Comparison of ENCODE assay signal across 18 cellular contexts in genomic region chr6:168390746-168391400, GRCh38. TPM values are rescaled to one million over a fixed set of nuclear protein-coding genes. Genes with fewer than 3 reads are reported as not detected.
A peak's percentile ranks its signal among the peaks of the same experiment; 100 is the strongest.
DNase-seq lines count a peak whose midpoint lies in the region; ATAC-seq and TF ChIP-seq lines count a peak whose summit lies in the region.
"Had no signal": no experiment of that assay in that cellular context is flagged by ENCODE, and none has a peak within 500 bp of the region (broad histone marks: within the 10 kb centered on the region; RNA-seq: fewer than 3 reads in every experiment).

No MANE protein-coding gene starts in this region.

- no peak overlapping the region for H3K4me2 ChIP-seq in neuronal stem cell (ENCODE audit: insufficient read depth, low read length, poor library complexity, severe bottlenecking)
- H3K4me2 ChIP-seq: KMS-11, SK-N-SH had no signal

- intact Hi-C loops in left ventricle myocardium superior (cut with micrococcal nuclease) (no loop called here), cardiac septum (cut with DNase I) (no loop called here), prostate gland (cut with DNase I) (no loop called here)

- no peaks in the 10 kb centered on the region for H3K36me3 Mint-ChIP-seq in type B pancreatic cell

- TF ChIP-seq CTCF in type B pancreatic cell (conservative IDR thresholded peaks at IDR 0.05) (no peak), prostate gland (IDR thresholded peaks at IDR 0.05) (no peak)

- no peak overlapping the region for H2BK12ac ChIP-seq in neuronal stem cell (ENCODE audit: low read length)

- H2BK15ac ChIP-seq in neuronal stem cell (ENCODE audit: low read length) = no peak overlapping the region

- H3K9me3 ChIP-seq in neuronal stem cell (replicated peaks in 1 of 2; ENCODE audit: control insufficient read depth in 2 of 2, insufficient read depth in 1 of 2, low read depth in 1 of 2, low read length in 2 of 2) = no peaks in the 10 kb centered on the region
- no peaks in the 10 kb centered on the region for H3K9me3 ChIP-seq in prostate gland
- H3K9me3 ChIP-seq: SK-N-SH had no signal

- ATAC-seq in left ventricle myocardium superior (no peak), HG03175 (IDR thresholded peaks at IDR 0.05; ENCODE audit: unreplicated experiment) (no peak)

- peak overlapping the region; percentile 10 for H3K14ac ChIP-seq in neuronal stem cell (ENCODE audit: low read length)

- H2AK5ac ChIP-seq in neuronal stem cell (ENCODE audit: low read depth, low read length) = no peak overlapping the region

- no peak overlapping the region for H3K4ac ChIP-seq in neuronal stem cell (ENCODE audit: low read length)

- DNase-seq in left ventricle myocardium superior = peak; percentile 18
- no peak for DNase-seq in cardiac septum (ENCODE audit: low spot score)
- DNase-seq in NCI-H1092 treated with DMSO at 0.1 percent for 48 hours (lab: John Stamatoyannopoulos, UW) = peak; percentile 62
- no peak for DNase-seq in neuronal stem cell (ENCODE audit: low spot score)
- DNase-seq in type B pancreatic cell (ENCODE audit: extremely low spot score, unreplicated experiment) = no peak
- no peak for DNase-seq in prostate gland (ENCODE audit: low spot score)
- no peak for DNase-seq in AML-193 (lab: John Stamatoyannopoulos, UW)
- DNase-seq: DMS 273 treated with DMSO at 0.1 percent for 48 hours, EL, GM23248, NCI-H1436, NCI-H2081 treated with DMSO at 0.1 percent for 48 hours, NCI-H82, SK-N-SH had no signal

- H3K4me1 ChIP-seq in neuronal stem cell (ENCODE audit: control insufficient read depth in 2 of 2, insufficient read depth in 1 of 2, low read depth in 1 of 2, low read length in 2 of 2) (peaks cover 0 to 3% of the 10 kb centered on the region in 2 donors), prostate gland (replicated peaks) (peaks cover 3% of the 10 kb centered on the region)

- WGBS in neuronal stem cell (ENCODE audit: extremely low coverage in 2 of 2, insufficient read length in 2 of 2, insufficient replicate concordance in 1 of 2), 2 donors = no CpG with 5 or more reads among the region's 17 CpGs
- 72% methylated on average over 17 of the region's 17 CpGs for WGBS in prostate gland

- H3K27me3 ChIP-seq in neuronal stem cell (ENCODE audit: control insufficient read depth in 3 of 3, insufficient read depth in 3 of 3, low read depth in 1 of 3, low read length in 3 of 3) = no peaks in the 10 kb centered on the region
- no peaks in the 10 kb centered on the region for H3K27me3 ChIP-seq in prostate gland (replicated peaks; ENCODE audit: insufficient read depth)

- TF ChIP-seq POLR2A in prostate gland (IDR thresholded peaks at IDR 0.05) = no peak

- H3K23ac ChIP-seq in neuronal stem cell (ENCODE audit: low read depth, low read length, poor library complexity) = no peak overlapping the region

- H3K4me1 Mint-ChIP-seq in type B pancreatic cell (ENCODE audit: unreplicated experiment) = peaks cover 20% of the 10 kb centered on the region

- H3K36me3 ChIP-seq in neuronal stem cell (replicated peaks in 1 of 2; ENCODE audit: control insufficient read depth in 2 of 2, insufficient read depth in 2 of 2, low read length in 2 of 2) (no peaks in the 10 kb centered on the region), prostate gland (no peaks in the 10 kb centered on the region)

- H2AFZ ChIP-seq in neuronal stem cell (ENCODE audit: low read length) = peak overlapping the region; percentile 45
- H2AFZ ChIP-seq: GM23248 had no signal

- H3K18ac ChIP-seq in neuronal stem cell (ENCODE audit: low read length) = peak overlapping the region; percentile 62

- no peak overlapping the region for H4K91ac ChIP-seq in neuronal stem cell (ENCODE audit: low read depth, low read length, poor library complexity)

- H3K27ac Mint-ChIP-seq in type B pancreatic cell = peak overlapping the region; percentile 34

- no peaks in the 10 kb centered on the region for H3K79me1 ChIP-seq in neuronal stem cell (ENCODE audit: low read depth, low read length)

- H3K27me3 Mint-ChIP-seq in type B pancreatic cell = peaks cover 7% of the 10 kb centered on the region

- no peak overlapping the region for H3K9ac ChIP-seq in neuronal stem cell (ENCODE audit: low read depth, low read length, poor library complexity)
- H3K9ac ChIP-seq: GM23248, KMS-11, SK-N-SH had no signal

- no peak overlapping the region for H3K4me3 Mint-ChIP-seq in type B pancreatic cell

- H2BK5ac ChIP-seq in neuronal stem cell (ENCODE audit: low read length) = no peak overlapping the region

- H2BK120ac ChIP-seq in neuronal stem cell (ENCODE audit: low read depth, low read length) = no peak overlapping the region

- H3K27ac ChIP-seq in neuronal stem cell (replicated peaks; ENCODE audit: low read length) (no peak overlapping the region), prostate gland (no peak overlapping the region)
- H3K27ac ChIP-seq: GM23248, KMS-11 had no signal

- no peaks in the 10 kb centered on the region for H3K9me3 Mint-ChIP-seq in type B pancreatic cell

- H3K4me3 ChIP-seq in neuronal stem cell (ENCODE audit: low read length in 2 of 2) (peak overlapping the region in 1 of 2 donors; percentile 22), prostate gland (no peak overlapping the region)
- H3K4me3 ChIP-seq: GM23248 had no signal

- H4K8ac ChIP-seq in neuronal stem cell (ENCODE audit: low read depth, low read length) = no peak overlapping the region

RNA-seq across cellular contexts. Expression of gene SMOC2, which starts 50.1 kb away (rescaled TPM):
- total RNA-seq in left ventricle myocardium superior (18.7 TPM), cardiac septum (37.2 TPM), type B pancreatic cell (ENCODE audit: low replicate concordance) (4.2 and 18.9 TPM in 2 replicates), prostate gland (100 to 1,000 TPM in 1 of 2 donors, 10 to 100 TPM in 1; 17.8 to 167 TPM)
- 0.20 TPM for polyA plus RNA-seq in neuronal stem cell (2013, experiment 1 of 2)
- 0.11 TPM for polyA plus RNA-seq in neuronal stem cell (2013, experiment 2 of 2)
- total RNA-seq: GM23248, NCI-H460, RPMI7951 had no signal
- polyA plus RNA-seq: GM23248, SK-N-SH had no signal

Comparison
In these comparisons a context has a peak if more than half of its experiments do, and no peak if none do; other contexts are left out.
1. DNase-seq: peak in left ventricle myocardium superior (single experiment) and NCI-H1092 treated with DMSO at 0.1 percent for 48 hours (single experiment); none in cardiac septum (single experiment), neuronal stem cell (single experiment), type B pancreatic cell (single experiment), prostate gland (single experiment) and AML-193 (0 of 2).